9 cellular contexts compared by ENCODE assay signal in genomic region chr1:202029171-202029665, GRCh38. TPM values are rescaled to one million over a fixed set of nuclear protein-coding genes. Genes with fewer than 3 reads are reported as not detected.
DNase-seq lines count a peak whose midpoint lies in the region; FAIRE-seq and TF ChIP-seq lines count a peak whose summit lies in the region.
"Had no signal": no experiment of that assay in that cellular context is flagged by ENCODE, and none has a peak within 500 bp of the region (broad histone marks: within the 10 kb centered on the region; RNA-seq: fewer than 3 reads in every experiment).

No MANE protein-coding gene starts in this region.

- H3K9me3 ChIP-seq in tibial nerve (no peaks in the 10 kb centered on the region), suprapubic skin (no peaks in the 10 kb centered on the region)
- H3K9me3 ChIP-seq: prostate gland had no signal

- no peak overlapping the region for H3K27ac ChIP-seq in caudate nucleus (ENCODE audit: low read depth, low read length)
- H3K27ac ChIP-seq in substantia nigra (ENCODE audit: low read depth, low read length, poor library complexity, severe bottlenecking): no peak overlapping the region
- no peak overlapping the region for H3K27ac ChIP-seq in tibial nerve
- no peak overlapping the region for H3K27ac ChIP-seq in suprapubic skin
- H3K27ac ChIP-seq: prostate gland had no signal

- TF ChIP-seq POLR2A in tibial nerve (IDR thresholded peaks at IDR 0.05): no peak
- TF ChIP-seq POLR2A in suprapubic skin (IDR thresholded peaks at IDR 0.05): no peak

- H3K36me3 ChIP-seq in tibial nerve: no peaks in the 10 kb centered on the region
- H3K36me3 ChIP-seq in suprapubic skin: no peaks in the 10 kb centered on the region
- H3K36me3 ChIP-seq: prostate gland had no signal

- 69 to 73% methylated on average over 5 of the region's 5 CpGs for WGBS in tibial nerve, 2 donors
- 71% methylated on average over 5 of the region's 5 CpGs for WGBS in suprapubic skin

- H3K4me3 ChIP-seq in tibial nerve (no peak overlapping the region), suprapubic skin (no peak overlapping the region)
- H3K4me3 ChIP-seq: prostate gland had no signal

- TF ChIP-seq CTCF in tibial nerve (IDR thresholded peaks at IDR 0.05): no peak
- no peak for TF ChIP-seq CTCF in suprapubic skin (IDR thresholded peaks at IDR 0.05)

- peaks cover 0 to 2% (median under 1%) of the 10 kb centered on the region in 4 donors for H3K4me1 ChIP-seq in tibial nerve
- H3K4me1 ChIP-seq in suprapubic skin: peaks cover 1% of the 10 kb centered on the region
- H3K4me1 ChIP-seq: prostate gland had no signal

- DNase-seq in COLO668 (lab: John Stamatoyannopoulos, UW; ENCODE audit: unreplicated experiment) (peak; percentile 89), LoVo (ENCODE audit: low spot score) (peak; percentile 90), caudate nucleus (lab: John Stamatoyannopoulos, UW) (no peak), substantia nigra (lab: John Stamatoyannopoulos, UW) (no peak), tibial nerve (ENCODE audit: low spot score in 2 of 2) (no peak), suprapubic skin (ENCODE audit: low spot score in 2 of 2) (no peak)

- no peak for TF ChIP-seq EP300 in tibial nerve (IDR thresholded peaks at IDR 0.05)
- no peak for TF ChIP-seq EP300 in suprapubic skin (IDR thresholded peaks at IDR 0.05)

- FAIRE-seq in TTC549 (lab: Jason Lieb, UNC) (peak; percentile 72), islet of Langerhans (lab: Jason Lieb, UNC) (peak; percentile 92)

- H3K27me3 ChIP-seq in tibial nerve (no peaks in the 10 kb centered on the region), suprapubic skin (no peaks in the 10 kb centered on the region)

RNA-seq across cellular contexts. Expression of gene ELF3, which starts 18.8 kb away (rescaled TPM):
- total RNA-seq in tibial nerve (1 to 10 TPM in 1 of 4 donors, under 1 TPM in 1, not detected in 2; under 0.01 to 1.2 TPM), suprapubic skin (10 to 100 TPM; 10.8 to 39.9 (median 26.7) TPM)

RNA-seq across cellular contexts. Expression of gene RNPEP, which starts 46.8 kb away (rescaled TPM):
- 100 to 1,000 TPM; 107 to 168 (median 135) TPM for total RNA-seq in tibial nerve
- total RNA-seq in suprapubic skin: 100 to 1,000 TPM in 1 of 4 donors, 10 to 100 TPM in 3; 53.3 to 107 (median 74.1) TPM

Comparison
In these comparisons a context has a peak if more than half of its experiments do, and no peak if none do; other contexts are left out.
1. DNase-seq: peak in COLO668 (single experiment) and LoVo (single experiment); none in caudate nucleus (0 of 61), substantia nigra (0 of 49), tibial nerve (0 of 2) and suprapubic skin (0 of 2).
2. RNA of gene ELF3, which starts 18.8 kb away (total RNA-seq): 10.8 to 39.9 TPM in suprapubic skin; under 0.01 to 1.2 TPM in tibial nerve; every median in the first group is over 4 times any median in the second.